In genomic region chr20:56628873-56629463, GRCh38 we compare ENCODE assay signal across 8 cellular contexts. TPM values are rescaled to one million over a fixed set of nuclear protein-coding genes. Genes with fewer than 3 reads are reported as not detected.
DNase-seq lines count a peak whose midpoint lies in the region; ATAC-seq and TF ChIP-seq lines count a peak whose summit lies in the region.

TFAP2C (plus strand) TSS chr20:56629306; CDS start chr20:56629545, 239 bp downstream.

- no peaks in the 10 kb centered on the region for H3K9me3 ChIP-seq in NT2/D1 (ENCODE audit: insufficient read depth, low read length)

- peak within 1 kb of the TSS; percentile 95 for H3K4me3 ChIP-seq in NT2/D1 (ENCODE audit: insufficient read length, low read depth)

- H3K9me3 Mint-ChIP-seq in chondrocyte (ENCODE audit: low read depth) = no peaks in the 10 kb centered on the region
- H3K9me3 Mint-ChIP-seq in stimulated activated naive CD8-positive, alpha-beta T cell treated with anti-CD3 and anti-CD28 coated beads, Interleukin-15, amount 100 ng/mL, for 72 hours = no peaks in the 10 kb centered on the region

- H3K9ac ChIP-seq in NT2/D1 (ENCODE audit: insufficient read length, low read depth) = peak within 1 kb of the TSS; percentile 98

- DNase-seq in Right ventricle myocardium inferior (ENCODE audit: missing footprints) (peak; percentile 80), cardiac septum (ENCODE audit: low spot score) (no peak), NT2/D1 (ENCODE audit: low read depth, low spot score) (no peak), chondrocyte (ENCODE audit: low spot score) (peak; percentile 92), left lobe of liver (ENCODE audit: low spot score) (peak; percentile 47)
- DNase-seq in stimulated activated naive CD8-positive, alpha-beta T cell treated with anti-CD3 and anti-CD28 coated beads, Interleukin-15, amount 100 ng/mL, for 72 hours = peak in 1 of 2 donors; percentile 51

- peaks cover 13% of the 10 kb centered on the region for H3K4me1 ChIP-seq in NT2/D1 (ENCODE audit: insufficient read depth, insufficient read length)

- peaks cover 31% of the 10 kb centered on the region for H3K27me3 ChIP-seq in NT2/D1 (ENCODE audit: insufficient read depth, insufficient read length)

- TF ChIP-seq CTCF in chondrocyte (IDR thresholded peaks at IDR 0.05) = no peak

- intact Hi-C loops in Right ventricle myocardium inferior (cut with DNase I) (no loop called here), cardiac septum (cut with DNase I) (no loop called here)

- peaks cover 7% of the 10 kb centered on the region for H3K36me3 Mint-ChIP-seq in chondrocyte (ENCODE audit: low read depth)

- H3K27me3 Mint-ChIP-seq in chondrocyte (ENCODE audit: low read depth) = peaks cover 23% of the 10 kb centered on the region
- H3K27me3 Mint-ChIP-seq in stimulated activated naive CD8-positive, alpha-beta T cell treated with anti-CD3 and anti-CD28 coated beads, Interleukin-15, amount 100 ng/mL, for 72 hours = peaks cover 100% of the 10 kb centered on the region

- H3K4me3 Mint-ChIP-seq in chondrocyte (ENCODE audit: unreplicated experiment) = peak within 1 kb of the TSS; percentile 84
- H3K4me3 Mint-ChIP-seq in stimulated activated naive CD8-positive, alpha-beta T cell treated with anti-CD3 and anti-CD28 coated beads, Interleukin-15, amount 100 ng/mL, for 72 hours = peak within 1 kb of the TSS; percentile 66 to 69

- peaks cover 25% of the 10 kb centered on the region for H3K36me3 ChIP-seq in NT2/D1 (ENCODE audit: insufficient read depth, insufficient read length, low read length)

- ATAC-seq in Right ventricle myocardium inferior = peak; percentile 84
- peak; percentile 62 for ATAC-seq in left lobe of liver
- ATAC-seq in stimulated activated naive CD8-positive, alpha-beta T cell treated with anti-CD3 and anti-CD28 coated beads, Interleukin-15, amount 100 ng/mL, for 72 hours = peak; percentile 79
- ATAC-seq in GM21367 (IDR thresholded peaks at IDR 0.05; ENCODE audit: unreplicated experiment) = no peak
- ATAC-seq in HG03342 (IDR thresholded peaks at IDR 0.05; ENCODE audit: unreplicated experiment) = no peak

- peaks cover 42% of the 10 kb centered on the region for H3K4me1 Mint-ChIP-seq in chondrocyte (ENCODE audit: low read depth)
- H3K4me1 Mint-ChIP-seq in stimulated activated naive CD8-positive, alpha-beta T cell treated with anti-CD3 and anti-CD28 coated beads, Interleukin-15, amount 100 ng/mL, for 72 hours = peaks cover 32% of the 10 kb centered on the region

- peak within 1 kb of the TSS; percentile 78 for H3K27ac Mint-ChIP-seq in chondrocyte (ENCODE audit: unreplicated experiment)
- peak within 1 kb of the TSS in 1 of 2 donors; percentile 27 for H3K27ac Mint-ChIP-seq in stimulated activated naive CD8-positive, alpha-beta T cell treated with anti-CD3 and anti-CD28 coated beads, Interleukin-15, amount 100 ng/mL, for 72 hours

RNA-seq across cellular contexts. Expression of gene TFAP2C, which starts in this region (rescaled TPM):
- total RNA-seq in Right ventricle myocardium inferior (0.22 TPM), cardiac septum (0.22 TPM), chondrocyte (4.8 to 36.2 TPM (median 5.2 TPM) in 3 replicates), left lobe of liver (0.13 TPM)

Comparison
In these comparisons a context has a peak if more than half of its experiments do, and no peak if none do; other contexts are left out.
1. Peak in DNase-seq and ATAC-seq in Right ventricle myocardium inferior; RNA of the gene not detected or under 1 TPM.
2. Peak in DNase-seq and ATAC-seq in left lobe of liver; RNA of the gene not detected or under 1 TPM.